ENCODE assay signal across 16 cellular contexts in the genomic region with DNA sequence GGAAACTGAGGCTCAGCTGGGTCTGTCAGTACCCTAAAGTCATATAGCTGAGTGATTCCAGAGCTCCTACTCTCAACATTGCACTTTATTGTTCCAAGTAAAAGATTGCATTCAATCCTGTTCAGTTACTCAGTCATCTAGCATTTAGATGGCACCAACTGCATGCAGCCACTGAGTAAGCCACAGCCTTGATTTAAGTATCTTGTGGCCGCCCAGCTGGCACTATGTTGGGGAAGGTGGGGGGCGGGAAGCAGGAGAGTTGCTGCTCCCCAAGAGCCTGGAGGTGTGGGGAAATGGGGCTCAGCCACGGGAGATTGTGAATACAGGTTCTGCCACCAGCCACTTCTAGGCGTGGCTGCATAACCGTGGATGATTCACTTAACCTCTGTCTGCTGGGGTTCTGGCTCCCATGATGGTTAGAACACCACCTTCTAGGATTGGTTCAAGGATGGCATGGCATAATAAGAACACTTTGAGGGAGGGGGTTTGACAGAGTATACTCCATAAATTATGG. TPM values are rescaled to one million over a fixed set of nuclear protein-coding genes. Genes with fewer than 3 reads are reported as not detected.
A peak's percentile ranks its signal among the peaks of the same experiment; 100 is the strongest.
DNase-seq lines count a peak whose midpoint lies in the region; ATAC-seq and TF ChIP-seq lines count a peak whose summit lies in the region.
"Had no signal": no experiment of that assay in that cellular context is flagged by ENCODE, and none has a peak within 500 bp of the region (broad histone marks: within the 10 kb centered on the region; RNA-seq: fewer than 3 reads in every experiment).

No MANE protein-coding gene starts in this region.

- peak overlapping the region; percentile 43 for H4K8ac ChIP-seq in neuronal stem cell (ENCODE audit: low read depth, low read length)

- H3K27ac Mint-ChIP-seq in CD4-positive, CD25-positive, alpha-beta regulatory T cell, result peak overlapping the region in 2 of 3 donors; percentile 42 to 56

- peaks cover 0 to 33% (median 11%) of the 10 kb centered on the region in 4 donors for H3K4me1 Mint-ChIP-seq in CD4-positive, CD25-positive, alpha-beta regulatory T cell

- no peaks in the 10 kb centered on the region for H3K79me1 ChIP-seq in neuronal stem cell (ENCODE audit: low read depth, low read length)

- WGBS in esophagus, 2 donors, result 65 to 67% methylated on average over 5 of the region's 5 CpGs
- WGBS in neuronal stem cell (ENCODE audit: extremely low coverage in 2 of 2, insufficient read length in 2 of 2, insufficient replicate concordance in 1 of 2), 2 donors, result no CpG with 5 or more reads among the region's 5 CpGs
- 94 to 97% methylated on average over 4 to 5 of the region's 5 CpGs for WGBS in testis, 2 donors

- H2BK120ac ChIP-seq in neuronal stem cell (ENCODE audit: low read depth, low read length), result no peak overlapping the region

- no peak overlapping the region for H3K4me2 ChIP-seq in neuronal stem cell (ENCODE audit: insufficient read depth, low read length, poor library complexity, severe bottlenecking)

- H2BK5ac ChIP-seq in neuronal stem cell (ENCODE audit: low read length), result no peak overlapping the region

- H3K18ac ChIP-seq in neuronal stem cell (ENCODE audit: low read length), result peak overlapping the region; percentile 25

- no peak overlapping the region for H3K14ac ChIP-seq in neuronal stem cell (ENCODE audit: low read length)

- H3K4me3 Mint-ChIP-seq in CD4-positive, CD25-positive, alpha-beta regulatory T cell, result no peak overlapping the region

- TF ChIP-seq CTCF in NB4 (IDR thresholded peaks at IDR 0.05; ENCODE audit: low read depth, low read length) (no peak), testis (IDR thresholded peaks at IDR 0.05) (no peak)

- H3K9me3 Mint-ChIP-seq in CD4-positive, CD25-positive, alpha-beta regulatory T cell, result peaks cover 0 to 2% (median 0%) of the 10 kb centered on the region in 7 donors

- no peak overlapping the region for H3K4ac ChIP-seq in neuronal stem cell (ENCODE audit: low read length)

- intact Hi-C loops in testis (cut with DNase I; ENCODE audit: low total_unique reads), result no loop called here

- no peak overlapping the region for H2AFZ ChIP-seq in neuronal stem cell (ENCODE audit: low read length)

- H2BK15ac ChIP-seq in neuronal stem cell (ENCODE audit: low read length), result no peak overlapping the region

- no peak overlapping the region for H3K27ac ChIP-seq in CD4-positive, CD25-positive, alpha-beta regulatory T cell (ENCODE audit: insufficient read depth, low read length, poor library complexity, severe bottlenecking)
- H3K27ac ChIP-seq in esophagus (ENCODE audit: low read depth in 2 of 2, low read length in 1 of 2) (peak overlapping the region; percentile 26 to 88), neuronal stem cell (replicated peaks; ENCODE audit: low read length) (no peak overlapping the region), testis (no peak overlapping the region)

- no peak overlapping the region for H4K91ac ChIP-seq in neuronal stem cell (ENCODE audit: low read depth, low read length, poor library complexity)

- no peak overlapping the region for H2BK12ac ChIP-seq in neuronal stem cell (ENCODE audit: low read length)

- no peaks in the 10 kb centered on the region for H3K27me3 Mint-ChIP-seq in CD4-positive, CD25-positive, alpha-beta regulatory T cell

- ATAC-seq in CD4-positive, CD25-positive, alpha-beta regulatory T cell (ENCODE audit: low read depth in 2 of 2), result no peak
- no peak for ATAC-seq in stimulated activated naive CD8-positive, alpha-beta T cell treated with anti-CD3 and anti-CD28 coated beads, Interleukin-15, Interleukin-2, amounts not matched to agents 100 U/mL and 50 U/mL, for 24 hours
- no peak for ATAC-seq in HG02973 (IDR thresholded peaks at IDR 0.05; ENCODE audit: unreplicated experiment)

- no peaks in the 10 kb centered on the region for H3K4me1 ChIP-seq in CD4-positive, CD25-positive, alpha-beta regulatory T cell (ENCODE audit: control insufficient read depth, insufficient read depth, low read length, poor library complexity, severe bottlenecking)
- H3K4me1 ChIP-seq in esophagus (ENCODE audit: control insufficient read depth in 2 of 2, insufficient read depth in 2 of 2, low read length in 1 of 2) (peaks cover 6 to 14% of the 10 kb centered on the region in 2 donors), neuronal stem cell (ENCODE audit: control insufficient read depth in 2 of 2, insufficient read depth in 1 of 2, low read depth in 1 of 2, low read length in 2 of 2) (no peaks in the 10 kb centered on the region), testis (peaks cover 8% of the 10 kb centered on the region)

- H3K9ac ChIP-seq in neuronal stem cell (ENCODE audit: low read depth, low read length, poor library complexity), result no peak overlapping the region

- H3K27me3 ChIP-seq in CD4-positive, CD25-positive, alpha-beta regulatory T cell (ENCODE audit: control insufficient read depth, insufficient read depth, low read length), result no peaks in the 10 kb centered on the region
- H3K27me3 ChIP-seq in esophagus (ENCODE audit: control insufficient read depth in 1 of 2, insufficient read depth in 2 of 2, low read length in 2 of 2) (no peaks in the 10 kb centered on the region), neuronal stem cell (ENCODE audit: control insufficient read depth in 3 of 3, insufficient read depth in 3 of 3, low read depth in 1 of 3, low read length in 3 of 3) (no peaks in the 10 kb centered on the region), testis (no peaks in the 10 kb centered on the region)

- TF ChIP-seq POLR2A in NB4 (IDR thresholded peaks at IDR 0.05; ENCODE audit: extremely low read depth, insufficient read length) (no peak), testis (IDR thresholded peaks at IDR 0.05) (no peak)

- no peak for DNase-seq in CD4-positive, CD25-positive, alpha-beta regulatory T cell
- DNase-seq in NB4 (ENCODE audit: low read depth) (peak; percentile 33), neuronal stem cell (ENCODE audit: low spot score) (no peak), testis (no peak), medulla oblongata (ENCODE audit: extremely low spot score) (no peak)
- no peak for DNase-seq in stimulated activated naive CD8-positive, alpha-beta T cell treated with anti-CD3 and anti-CD28 coated beads, Interleukin-15, Interleukin-2, amounts not matched to agents 100 U/mL and 50 U/mL, for 24 hours
- DNase-seq: C1 segment of cervical spinal cord, HCEC 1CT, KBM-7, NCI-H187, NCI-H2107, NCI-H226, NCI-H524, RPMI8226 had no signal

- peak overlapping the region; percentile 41 for H2AK5ac ChIP-seq in neuronal stem cell (ENCODE audit: low read depth, low read length)

- H3K9me3 ChIP-seq in CD4-positive, CD25-positive, alpha-beta regulatory T cell (ENCODE audit: control insufficient read depth in 2 of 2, low read length in 2 of 2), result no peaks in the 10 kb centered on the region
- H3K9me3 ChIP-seq in esophagus (ENCODE audit: control insufficient read depth in 2 of 2, insufficient read depth in 1 of 2, low read depth in 1 of 2, low read length in 1 of 2) (no peaks in the 10 kb centered on the region), neuronal stem cell (replicated peaks in 1 of 2; ENCODE audit: control insufficient read depth in 2 of 2, insufficient read depth in 1 of 2, low read depth in 1 of 2, low read length in 2 of 2) (no peaks in the 10 kb centered on the region), testis (no peaks in the 10 kb centered on the region)

- H3K36me3 Mint-ChIP-seq in CD4-positive, CD25-positive, alpha-beta regulatory T cell, result peaks cover 10% of the 10 kb centered on the region

- no peaks in the 10 kb centered on the region for H3K36me3 ChIP-seq in CD4-positive, CD25-positive, alpha-beta regulatory T cell (ENCODE audit: control insufficient read depth, insufficient read depth, low read length)
- H3K36me3 ChIP-seq in esophagus (ENCODE audit: control insufficient read depth in 2 of 2, insufficient read depth in 2 of 2, low read length in 1 of 2) (peaks cover 0 to 2% of the 10 kb centered on the region in 2 donors), neuronal stem cell (replicated peaks in 1 of 2; ENCODE audit: control insufficient read depth in 2 of 2, insufficient read depth in 2 of 2, low read length in 2 of 2) (no peaks in the 10 kb centered on the region), testis (ENCODE audit: low read depth, missing control alignments) (no peaks in the 10 kb centered on the region)

- H3K23ac ChIP-seq in neuronal stem cell (ENCODE audit: low read depth, low read length, poor library complexity), result no peak overlapping the region

- H3K4me3 ChIP-seq in CD4-positive, CD25-positive, alpha-beta regulatory T cell (ENCODE audit: low read depth, low read length), result no peak overlapping the region
- H3K4me3 ChIP-seq in NB4 (ENCODE audit: low read depth, low read length) (no peak overlapping the region), esophagus (ENCODE audit: low read depth in 1 of 2, low read length in 2 of 2) (no peak overlapping the region), neuronal stem cell (ENCODE audit: low read length in 2 of 2) (no peak overlapping the region), testis (no peak overlapping the region)

RNA-seq across cellular contexts. Expression of a gene that starts 17.1 kb away (rescaled TPM):
- 874 TPM for total RNA-seq in CD4-positive, CD25-positive, alpha-beta regulatory T cell
- polyA plus RNA-seq in CD4-positive, CD25-positive, alpha-beta regulatory T cell, result 100 to 1,000 TPM; 119 to 155 (median 128) TPM
- polyA plus RNA-seq in esophagus (10 to 100 TPM; 48.1 to 64.2 TPM), testis (ENCODE audit: insufficient read depth, low read depth, low replicate concordance) (45.4 TPM)
- polyA plus RNA-seq in neuronal stem cell (2013, experiment 1 of 2), result 39.5 TPM
- polyA plus RNA-seq in neuronal stem cell (2013, experiment 2 of 2), result 40.0 TPM
- total RNA-seq in testis, result 10 to 100 TPM; 35.7 to 54.4 TPM

Comparison
In these comparisons a context has a peak if more than half of its experiments do, and no peak if none do; other contexts are left out.
1. H3K27ac ChIP-seq: peak in esophagus (2 of 2); none in CD4-positive, CD25-positive, alpha-beta regulatory T cell (single experiment), neuronal stem cell (single experiment) and testis (0 of 2).